Comparison of ENCODE assay signal across 8 cellular contexts in genomic region chr2:240568678-240569522, GRCh38. TPM values are rescaled to one million over a fixed set of nuclear protein-coding genes. Genes with fewer than 3 reads are reported as not detected.
DNase-seq lines count a peak whose midpoint lies in the region; ATAC-seq, FAIRE-seq and TF ChIP-seq lines count a peak whose summit lies in the region.

No MANE protein-coding gene starts in this region.

- peak overlapping the region; percentile 94 for H3K27ac ChIP-seq in C4-2B
- H3K27ac ChIP-seq in iPS-20b (ENCODE audit: low read length), result no peak overlapping the region
- H3K27ac ChIP-seq in gastrocnemius medialis, result peak overlapping the region; percentile 72 to 84 (median 81)

- H3K27me3 ChIP-seq in iPS-20b (ENCODE audit: insufficient read depth, low read length) (peaks cover 44% of the 10 kb centered on the region), gastrocnemius medialis (no peaks in the 10 kb centered on the region)

- H3K9me3 ChIP-seq in iPS-20b (ENCODE audit: insufficient read depth, low read depth, low read length) (no peaks in the 10 kb centered on the region), gastrocnemius medialis (no peaks in the 10 kb centered on the region)

- H3K9me3 Mint-ChIP-seq in T-cell (no peaks in the 10 kb centered on the region), MCF 10A (ENCODE audit: unreplicated experiment) (no peaks in the 10 kb centered on the region)

- TF ChIP-seq CTCF in C4-2B (conservative IDR thresholded peaks at IDR 0.05) (no peak), MCF 10A (IDR thresholded peaks at IDR 0.05; ENCODE audit: unreplicated experiment) (no peak), gastrocnemius medialis (IDR thresholded peaks at IDR 0.05 in 4 of 5, conservative IDR thresholded peaks at IDR 0.05 in 1 of 5) (peak in 1 of 5 experiments; percentile 10)

- H3K4me3 ChIP-seq in iPS-20b (ENCODE audit: low read length), result peak overlapping the region; percentile 56
- peak overlapping the region; percentile 57 to 81 (median 65) for H3K4me3 ChIP-seq in gastrocnemius medialis

- TF ChIP-seq POLR2A in gastrocnemius medialis (IDR thresholded peaks at IDR 0.05), result peak; percentile 9 to 47

- FAIRE-seq in HTR-8/SVneo (lab: Jason Lieb, UNC), result peak; percentile 82

- H3K27ac Mint-ChIP-seq in T-cell (peak overlapping the region; percentile 70 to 79), MCF 10A (ENCODE audit: low read depth, unreplicated experiment) (no peak overlapping the region)

- H3K4me1 ChIP-seq in iPS-20b (ENCODE audit: insufficient read depth, low read length) (no peaks in the 10 kb centered on the region), gastrocnemius medialis (peaks cover 32 to 35% of the 10 kb centered on the region in 2 donors)

- peaks cover 2% of the 10 kb centered on the region for H3K36me3 Mint-ChIP-seq in T-cell
- H3K36me3 Mint-ChIP-seq in MCF 10A (ENCODE audit: insufficient read depth, unreplicated experiment), result peaks cover 4% of the 10 kb centered on the region

- peak overlapping the region; percentile 79 to 88 (median 80) for H3K4me3 Mint-ChIP-seq in T-cell
- peak overlapping the region; percentile 78 for H3K4me3 Mint-ChIP-seq in MCF 10A (ENCODE audit: unreplicated experiment)

- intact Hi-C loops in MCF 10A (cut with micrococcal nuclease) (loop anchor here (5.0 kb wide), 1 partner anchor 57 kb away; no protein-coding TSS in a partner anchor), gastrocnemius medialis (cut with DNase I; ENCODE audit: low total_unique reads) (loop anchor here (1.0 to 5.0 kb wide), 2 partner anchors 9 to 337 kb away; partner anchors contain the start of gene DUSP28)

- CTCF ChIA-PET in T-cell (lab: Charles Lee), result interaction anchor here (0.5 to 1.1 kb wide), 6 partner anchors 11 to 60 kb away, joined by 3 to 5 read pairs (median 4); partner anchors contain the start of gene CAPN10 (in 1 of the 2)
- CTCF ChIA-PET in MCF 10A (lab: Yijun Ruan, JAX), result interaction anchor here (0.5 to 1.2 kb wide), 3 partner anchors 11 to 283 kb away, joined by 3 to 6 read pairs (median 4); no protein-coding TSS in a partner anchor

- no TSS peak for BruUV-seq in MCF 10A (replicated peaks; lab: Mats Ljungman, UMichigan)

- peak; percentile 41 for DNase-seq in HTR-8/SVneo (ENCODE audit: insufficient read length, low spot score)
- DNase-seq in T-cell, result peak; percentile 36 to 74 (median 62)
- peak; percentile 36 for DNase-seq in MCF 10A (ENCODE audit: unreplicated experiment)
- peak; percentile 50 to 55 for DNase-seq in gastrocnemius medialis

- H3K4me1 Mint-ChIP-seq in T-cell (peaks cover 60 to 64% (median 61%) of the 10 kb centered on the region in 3 donors), MCF 10A (ENCODE audit: insufficient read depth, unreplicated experiment) (peaks cover 28% of the 10 kb centered on the region)

- no peak overlapping the region for H3K9ac ChIP-seq in iPS-20b (ENCODE audit: low read depth, low read length)

- POLR2A ChIA-PET in T-cell (lab: Charles Lee) (no interaction called here), MCF 10A (lab: Yijun Ruan, JAX) (interaction anchor here (0.6 to 2.1 kb wide), 7 partner anchors 8 to 722 kb away, joined by 3 to 48 read pairs (median 4); partner anchors contain the start of genes CAPN10 and DUSP28)

- no peaks in the 10 kb centered on the region for H3K36me3 ChIP-seq in iPS-20b (ENCODE audit: insufficient read depth, low read depth, low read length)
- H3K36me3 ChIP-seq in gastrocnemius medialis, result peaks cover 0 to 5% of the 10 kb centered on the region in 2 donors

- H3K27me3 Mint-ChIP-seq in T-cell (no peaks in the 10 kb centered on the region), MCF 10A (ENCODE audit: insufficient read depth, unreplicated experiment) (no peaks in the 10 kb centered on the region)

- ATAC-seq in GM19025 (IDR thresholded peaks at IDR 0.05; ENCODE audit: low read depth, unreplicated experiment) (peak; percentile 19), T-cell (replicated peaks in 1 of 4) (peak; percentile 8 to 17 (median 9)), gastrocnemius medialis (peak; percentile 63 to 70), HG03460 (IDR thresholded peaks at IDR 0.05; ENCODE audit: unreplicated experiment) (no peak)

- in situ Hi-C loops in gastrocnemius medialis (cut with MboI; ENCODE audit: low sequenced_read_pairs in 4 of 4), result no loop called here

RNA-seq across cellular contexts. Expression of gene RNPEPL1, which starts 0.6 kb away (rescaled TPM):
- total RNA-seq in T-cell (100 to 1,000 TPM in 4 of 5 donors, 10 to 100 TPM in 1; 87.6 to 202 (median 189) TPM), MCF 10A (2022) (31.5 and 33.7 TPM in 2 replicates), gastrocnemius medialis (100 to 1,000 TPM in 2 of 4 donors, 10 to 100 TPM in 2; 31.9 to 124 (median 99.6) TPM)

RNA-seq across cellular contexts. Expression of gene DUSP28, which starts 8.7 kb away (rescaled TPM):
- total RNA-seq in T-cell (10 to 100 TPM; 11.0 to 17.3 (median 15.4) TPM), MCF 10A (2022) (3.8 and 5.2 TPM in 2 replicates), gastrocnemius medialis (10 to 100 TPM in 3 of 4 donors, 1 to 10 TPM in 1; 7.6 to 18.3 (median 13.2) TPM)

RNA-seq across cellular contexts. Expression of gene ANKMY1, which starts 11.1 kb away (rescaled TPM):
- total RNA-seq in T-cell, result 10 to 100 TPM; 44.6 to 89.5 (median 79.8) TPM
- total RNA-seq in MCF 10A (2022), result 19.5 and 22.2 TPM in 2 replicates
- total RNA-seq in gastrocnemius medialis, result 1 to 10 TPM; 3.3 to 9.0 (median 5.6) TPM

RNA-seq across cellular contexts. Expression of gene CAPN10, which starts 17.6 kb away (rescaled TPM):
- 100 to 1,000 TPM in 2 of 5 donors, 10 to 100 TPM in 3; 73.3 to 107 (median 96.1) TPM for total RNA-seq in T-cell
- total RNA-seq in MCF 10A (2022), result 27.6 and 35.2 TPM in 2 replicates
- total RNA-seq in gastrocnemius medialis, result 10 to 100 TPM in 1 of 4 donors, 1 to 10 TPM in 3; 6.8 to 12.2 (median 7.5) TPM

RNA-seq across cellular contexts. Expression of gene GPR35, which starts 56.4 kb away (rescaled TPM):
- total RNA-seq in T-cell (10 to 100 TPM in 3 of 5 donors, 1 to 10 TPM in 2; 6.2 to 16.2 (median 10.4) TPM), MCF 10A (2022) (0.42 and 0.81 TPM in 2 replicates), gastrocnemius medialis (1 to 10 TPM in 1 of 4 donors, under 1 TPM in 3; 0.72 to 1.8 (median 0.87) TPM)
